ENCODE assay signal across 14 cellular contexts in genomic region chr10:63364918-63365317, GRCh38.
DNase-seq lines count a peak whose midpoint lies in the region; ATAC-seq, FAIRE-seq and TF ChIP-seq lines count a peak whose summit lies in the region.
"Had no signal": no experiment of that assay in that cellular context is flagged by ENCODE, and none has a peak within 500 bp of the region (broad histone marks: within the 10 kb centered on the region; RNA-seq: fewer than 3 reads in every experiment).

No MANE protein-coding gene starts in this region.

- H2BK15ac ChIP-seq in IMR-90 (ENCODE audit: low read depth, low read length), result no peak overlapping the region

- peaks cover 41 to 65% of the 10 kb centered on the region in 2 experiments for H3K79me1 ChIP-seq in IMR-90 (ENCODE audit: low read depth in 1 of 2, low read length in 2 of 2)

- H3K4me3 ChIP-seq in A549 (no peak overlapping the region), IMR-90 (ENCODE audit: insufficient read depth, low read depth, low read length) (no peak overlapping the region), K562 (no peak overlapping the region), right cardiac atrium (ENCODE audit: low read length) (no peak overlapping the region)

- no peak overlapping the region for H2AK9ac ChIP-seq in IMR-90 (replicated peaks; ENCODE audit: low read depth, low read length, poor library complexity)

- no peak overlapping the region for H4K5ac ChIP-seq in IMR-90 (ENCODE audit: low read depth, low read length)

- no peak overlapping the region for H3K18ac ChIP-seq in IMR-90 (ENCODE audit: low read depth, low read length)

- H4K91ac ChIP-seq in IMR-90 (ENCODE audit: insufficient read depth, low read depth, low read length), result no peak overlapping the region

- 94% methylated on average over 2 of the region's 2 CpGs for WGBS in A549 (ENCODE audit: missing lambda C conversion rate)
- WGBS in IMR-90 (ENCODE audit: extremely low coverage in 2 of 2, insufficient read length in 1 of 2), 2 experiments, result no CpG with 5 or more reads among the region's 2 CpGs
- WGBS in K562 (ENCODE audit: insufficient coverage, low coverage, missing lambda C conversion rate), result 97% methylated on average over 2 of the region's 2 CpGs
- WGBS in right cardiac atrium, result 79% methylated on average over 2 of the region's 2 CpGs

- dilution Hi-C loops in IMR-90 (cut with HindIII; ENCODE audit: low sequenced_read_pairs, unreplicated experiment), result no loop called here

- H3K9ac ChIP-seq in IMR-90 (ENCODE audit: low read depth, low read length) (no peak overlapping the region), K562 (ENCODE audit: insufficient read depth in 1 of 2, low read depth in 2 of 2, low read length in 2 of 2) (no peak overlapping the region)

- DNase-seq in A549 (ENCODE audit: low read depth in 1 of 2, low spot score in 1 of 2) (no peak), IMR-90 (no peak), K562 (ENCODE audit: extremely low read depth in 1 of 4, low spot score in 3 of 4) (no peak), left lobe of liver (ENCODE audit: low spot score) (peak; percentile 77), NCI-H1105 (lab: John Stamatoyannopoulos, UW) (no peak), NCI-H146 treated with DMSO at 0.1 percent for 48 hours (lab: John Stamatoyannopoulos, UW; ENCODE audit: unreplicated experiment) (no peak), right cardiac atrium (no peak)
- DNase-seq: CD8-positive, alpha-beta T cell; COR-L47; DMS53; GF-D8 had no signal

- H3K4me1 ChIP-seq in A549 (0 out of 3 replicates have a peak, but pooled peaks cover 2% of the 10 kb centered on the region), IMR-90 (ENCODE audit: control insufficient read depth, insufficient read depth, low read length) (no peaks in the 10 kb centered on the region), K562 (replicated peaks in 1 of 2; ENCODE audit: control insufficient read depth in 2 of 2, insufficient read depth in 2 of 2, low read length in 2 of 2) (peaks cover 0 to 4% of the 10 kb centered on the region in 2 experiments; a peak in 1 of 5 replicates), right cardiac atrium (ENCODE audit: control insufficient read depth, insufficient read depth, low read length) (no peaks in the 10 kb centered on the region)

- POLR2A ChIA-PET in A549 (lab: Yijun Ruan, JAX) (no interaction called here), IMR-90 (lab: Charles Lee; ENCODE audit: unreplicated experiment) (no interaction called here), K562 (lab: Yijun Ruan, JAX) (interaction anchor here (0.6 to 1.0 kb wide), 3 partner anchors 13 to 157 kb away, joined by 3 read pairs; no protein-coding TSS in a partner anchor)

- no peak overlapping the region for H2BK5ac ChIP-seq in IMR-90 (ENCODE audit: low read depth, low read length, poor library complexity, severe bottlenecking)

- H3K9me3 ChIP-seq in A549 (no peaks in the 10 kb centered on the region), IMR-90 (ENCODE audit: control insufficient read depth, insufficient read depth, low read length) (no peaks in the 10 kb centered on the region), K562 (replicated peaks; ENCODE audit: control insufficient read depth, insufficient read depth, low read depth, low read length) (no peaks in the 10 kb centered on the region), right cardiac atrium (ENCODE audit: control insufficient read depth, low read length) (no peaks in the 10 kb centered on the region)

- H3K14ac ChIP-seq in IMR-90 (replicated peaks; ENCODE audit: low read depth, low read length), result no peak overlapping the region

- H3K56ac ChIP-seq in IMR-90 (ENCODE audit: extremely low read depth, insufficient read depth, low read length), result no peak overlapping the region

- peaks cover 5% of the 10 kb centered on the region; the same call in 2 of the 3 replicates for H3K79me2 ChIP-seq in K562 (ENCODE audit: control insufficient read depth, insufficient read depth, low read length)

- H4K20me1 ChIP-seq in IMR-90 (ENCODE audit: insufficient read depth, low read length) (no peaks in the 10 kb centered on the region; the same call in 1 of the 2 replicates), K562 (replicated peaks; ENCODE audit: control insufficient read depth, insufficient read depth, low read length) (no peaks in the 10 kb centered on the region)

- H3K4ac ChIP-seq in IMR-90 (ENCODE audit: low read depth, low read length), result no peak overlapping the region

- TF ChIP-seq EP300 in A549 (IDR thresholded peaks at IDR 0.05), result no peak
- no peak for TF ChIP-seq EP300 in K562 (IDR thresholded peaks at IDR 0.05; ENCODE audit: low read length)

- H2AK5ac ChIP-seq in IMR-90 (ENCODE audit: low read depth, low read length), result no peak overlapping the region

- no peak overlapping the region for H3K23ac ChIP-seq in IMR-90 (ENCODE audit: low read depth, low read length)

- H4K8ac ChIP-seq in IMR-90 (ENCODE audit: low read depth in 2 of 2, low read length in 2 of 2), result no peak overlapping the region

- H3K9me1 ChIP-seq in IMR-90 (ENCODE audit: insufficient read depth, low read length) (no peaks in the 10 kb centered on the region), K562 (ENCODE audit: control insufficient read depth, insufficient read depth, low read length) (no peaks in the 10 kb centered on the region)

- CTCF ChIA-PET in A549 (lab: Yijun Ruan, JAX) (interaction anchor here (1.0 kb wide), 1 partner anchor 101 kb away, joined by 4 read pairs; the partner anchor contains the start of gene JMJD1C), IMR-90 (lab: Yijun Ruan, JAX) (no interaction called here), K562 (lab: Yijun Ruan, JAX; ENCODE audit: low intra/inter-chr PET ratio) (no interaction called here)

- H3K27ac ChIP-seq in A549, result no peak overlapping the region
- no peak overlapping the region for H3K27ac ChIP-seq in IMR-90 (ENCODE audit: insufficient read depth, low read length)
- H3K27ac ChIP-seq in K562 (ENCODE audit: extremely low read depth, low read depth, low read length), result no peak overlapping the region
- H3K27ac ChIP-seq in right cardiac atrium (ENCODE audit: low read length), result no peak overlapping the region

- TF ChIP-seq RAD21 in A549 (conservative IDR thresholded peaks at IDR 0.05 in 1 of 2, IDR thresholded peaks at IDR 0.05 in 1 of 2) (no peak), IMR-90 (IDR thresholded peaks at IDR 0.05; ENCODE audit: low read length) (no peak), K562 (CRISPR knock-in tag; conservative IDR thresholded peaks at IDR 0.05 in 1 of 2, IDR thresholded peaks at IDR 0.05 in 1 of 2) (no peak)

- H3K27me3 ChIP-seq in IMR-90 (ENCODE audit: control insufficient read depth, insufficient read depth, low read length), result no peaks in the 10 kb centered on the region
- H3K27me3 ChIP-seq in K562 (ENCODE audit: control insufficient read depth in 2 of 2, insufficient read depth in 2 of 2, low read length in 2 of 2), result no peaks in the 10 kb centered on the region
- H3K27me3 ChIP-seq in right cardiac atrium (ENCODE audit: control insufficient read depth, insufficient read depth), result no peaks in the 10 kb centered on the region

- TF ChIP-seq POLR2A in A549 (IDR thresholded peaks at IDR 0.05; ENCODE audit: low read length) (no peak), IMR-90 (IDR thresholded peaks at IDR 0.05; ENCODE audit: low read depth, low read length) (no peak), K562 (conservative IDR thresholded peaks at IDR 0.05) (no peak)

- H3K4me2 ChIP-seq in A549 (no peak overlapping the region), IMR-90 (ENCODE audit: low read depth, low read length) (no peak overlapping the region), K562 (ENCODE audit: insufficient read depth, low read length) (no peak overlapping the region)

- BruUV-seq in IMR-90 (replicated peaks; lab: Mats Ljungman, UMichigan), result no TSS peak
- TSS peak; percentile 26 for BruUV-seq in K562 (replicated peaks; lab: Mats Ljungman, UMichigan)

- FAIRE-seq in A549 (lab: Jason Lieb, UNC) (no peak), K562 (lab: Jason Lieb, UNC) (no peak)
- FAIRE-seq: H54 had no signal

- TF ChIP-seq CTCF in A549 (IDR thresholded peaks at IDR 0.05), result no peak
- TF ChIP-seq CTCF in IMR-90 (conservative IDR thresholded peaks at IDR 0.05; ENCODE audit: low read depth, low read length), result no peak
- TF ChIP-seq CTCF in K562 (IDR thresholded peaks at IDR 0.05 in 2 of 3, conservative IDR thresholded peaks at IDR 0.05 in 1 of 3; ENCODE audit: insufficient read depth in 2 of 3, low read depth in 1 of 3, low read length in 3 of 3), result no peak

- intact Hi-C loops in IMR-90 (cut with micrococcal nuclease) (no loop called here), K562 (cut with micrococcal nuclease) (no loop called here), right cardiac atrium (cut with DNase I) (no loop called here)

- in situ Hi-C loops in IMR-90 (cut with MboI; ENCODE audit: low sequenced_read_pairs) (no loop called here), K562 (cut with MboI) (no loop called here)

- H2BK20ac ChIP-seq in IMR-90 (ENCODE audit: low read depth, low read length), result no peak overlapping the region

- no peak overlapping the region for H2BK120ac ChIP-seq in IMR-90 (ENCODE audit: low read depth, low read length)

- no peak for ATAC-seq in A549
- no peak for ATAC-seq in IMR-90 (ENCODE audit: low read depth)
- no peak for ATAC-seq in K562
- peak; percentile 67 for ATAC-seq in left lobe of liver
- ATAC-seq in HG03439 (IDR thresholded peaks at IDR 0.05; ENCODE audit: unreplicated experiment), result no peak
- ATAC-seq in right cardiac atrium, result no peak
- ATAC-seq: CD8-positive, alpha-beta T cell; HCT116 had no signal

- no peaks in the 10 kb centered on the region for H3K36me3 ChIP-seq in IMR-90 (ENCODE audit: control insufficient read depth, insufficient read depth, low read length)
- no peaks in the 10 kb centered on the region for H3K36me3 ChIP-seq in K562 (ENCODE audit: control insufficient read depth, insufficient read depth, low read length)

- H2AFZ ChIP-seq in IMR-90 (replicated peaks; ENCODE audit: low read length, poor library complexity) (no peak overlapping the region), K562 (ENCODE audit: low read depth, low read length) (no peak overlapping the region)

TF ChIP-seq in A549, 52 proteins besides CTCF, POLR2A, EP300 and RAD21:
- TF ChIP-seq CBX8 (IDR thresholded peaks at IDR 0.05), result no peak
- peak; percentile 96 for TF ChIP-seq MAFK (IDR thresholded peaks at IDR 0.05; ENCODE audit: partially characterized antibody)
- TF ChIP-seq KDM5A (IDR thresholded peaks at IDR 0.05), result no peak

TF ChIP-seq in IMR-90, 13 proteins besides CTCF, POLR2A, EP300 and RAD21:
- TF ChIP-seq MAFK (IDR thresholded peaks at IDR 0.05; ENCODE audit: low read depth, low read length) (peak; percentile 98), CHD1 (IDR thresholded peaks at IDR 0.05; ENCODE audit: low read depth, low read length) (no peak)

TF ChIP-seq in K562, 482 proteins besides CTCF, POLR2A, EP300 and RAD21 (continues in another document):
- no peak for TF ChIP-seq HNRNPLL (IDR thresholded peaks at IDR 0.05; ENCODE audit: low read depth, low read length, poor library complexity, severe bottlenecking)
- no peak for TF ChIP-seq SIRT6 (IDR thresholded peaks at IDR 0.05; ENCODE audit: low read depth, low read length)
- TF ChIP-seq SNAPC5 (CRISPR knock-in tag; IDR thresholded peaks at IDR 0.05), result no peak
- TF ChIP-seq PHF8 (IDR thresholded peaks at IDR 0.05; ENCODE audit: borderline replicate concordance, low read length), result no peak
- no peak for TF ChIP-seq ZNF384 (IDR thresholded peaks at IDR 0.05; ENCODE audit: low read depth, low read length)
- TF ChIP-seq ZNF589 (CRISPR knock-in tag; IDR thresholded peaks at IDR 0.05; ENCODE audit: low read depth), result no peak

Comparison
In these comparisons a context has a peak if more than half of its experiments do, and no peak if none do; other contexts are left out.
1. Of the 35 proteins assayed by ChIP-seq in both K562 and A549: peak only in K562: none; only in A549: none; in both: MAFK; in neither: 34.